In the genomic region with DNA sequence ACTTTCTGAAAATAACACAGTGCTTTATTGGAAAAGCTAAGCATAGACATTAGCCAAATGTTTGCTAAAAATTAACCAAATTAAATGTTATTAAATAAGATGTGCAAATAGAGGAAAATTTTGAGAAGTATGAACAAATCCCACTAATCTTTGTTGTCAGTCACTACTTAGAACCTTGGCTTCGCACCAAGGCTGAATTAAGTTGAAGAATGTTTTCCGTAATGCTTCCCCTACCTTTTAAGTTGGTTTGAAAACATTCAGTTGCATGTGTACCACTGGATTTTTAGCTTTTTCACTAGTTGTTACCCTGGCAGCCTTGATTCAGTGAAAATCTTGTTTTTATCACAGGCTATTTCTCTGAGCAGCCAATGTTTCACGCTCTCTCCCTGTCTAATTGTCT, we compare ENCODE assay signal across 2 cellular contexts.
TF ChIP-seq lines count a peak whose summit lies in the region.

No MANE protein-coding gene starts in this region.

TF ChIP-seq in IMR-90, 13 proteins besides CTCF, POLR2A, EP300 and RAD21 (continued from another document):
- TF ChIP-seq FOS (IDR thresholded peaks at IDR 0.05; ENCODE audit: low read depth, low read length) (no peak), MAZ (IDR thresholded peaks at IDR 0.05; ENCODE audit: borderline replicate concordance, low read depth, low read length) (no peak), NFE2L2 (IDR thresholded peaks at IDR 0.05; ENCODE audit: low read depth, low read length) (no peak), SMC3 (IDR thresholded peaks at IDR 0.05; ENCODE audit: low read depth, low read length) (no peak), CEBPB (IDR thresholded peaks at IDR 0.05; ENCODE audit: low read depth, low read length) (no peak), RFX5 (IDR thresholded peaks at IDR 0.05; ENCODE audit: low read depth, low read length) (no peak), RCOR1 (IDR thresholded peaks at IDR 0.05; ENCODE audit: insufficient replicate concordance, low read length) (no peak), MXI1 (IDR thresholded peaks at IDR 0.05; ENCODE audit: borderline replicate concordance, low read depth, low read length) (no peak), USF2 (IDR thresholded peaks at IDR 0.05; ENCODE audit: low read depth, low read length) (no peak), ELK1 (IDR thresholded peaks at IDR 0.05; ENCODE audit: borderline replicate concordance, low read depth, low read length) (no peak), MAFK (IDR thresholded peaks at IDR 0.05; ENCODE audit: low read depth, low read length) (no peak)

TF ChIP-seq in liver, 16 proteins besides CTCF, POLR2A, EP300 and RAD21:
- TF ChIP-seq ATF3 (IDR thresholded peaks at IDR 0.05), result no peak
- TF ChIP-seq TAF1 (conservative IDR thresholded peaks at IDR 0.05), result no peak
- TF ChIP-seq, protein P1, sequence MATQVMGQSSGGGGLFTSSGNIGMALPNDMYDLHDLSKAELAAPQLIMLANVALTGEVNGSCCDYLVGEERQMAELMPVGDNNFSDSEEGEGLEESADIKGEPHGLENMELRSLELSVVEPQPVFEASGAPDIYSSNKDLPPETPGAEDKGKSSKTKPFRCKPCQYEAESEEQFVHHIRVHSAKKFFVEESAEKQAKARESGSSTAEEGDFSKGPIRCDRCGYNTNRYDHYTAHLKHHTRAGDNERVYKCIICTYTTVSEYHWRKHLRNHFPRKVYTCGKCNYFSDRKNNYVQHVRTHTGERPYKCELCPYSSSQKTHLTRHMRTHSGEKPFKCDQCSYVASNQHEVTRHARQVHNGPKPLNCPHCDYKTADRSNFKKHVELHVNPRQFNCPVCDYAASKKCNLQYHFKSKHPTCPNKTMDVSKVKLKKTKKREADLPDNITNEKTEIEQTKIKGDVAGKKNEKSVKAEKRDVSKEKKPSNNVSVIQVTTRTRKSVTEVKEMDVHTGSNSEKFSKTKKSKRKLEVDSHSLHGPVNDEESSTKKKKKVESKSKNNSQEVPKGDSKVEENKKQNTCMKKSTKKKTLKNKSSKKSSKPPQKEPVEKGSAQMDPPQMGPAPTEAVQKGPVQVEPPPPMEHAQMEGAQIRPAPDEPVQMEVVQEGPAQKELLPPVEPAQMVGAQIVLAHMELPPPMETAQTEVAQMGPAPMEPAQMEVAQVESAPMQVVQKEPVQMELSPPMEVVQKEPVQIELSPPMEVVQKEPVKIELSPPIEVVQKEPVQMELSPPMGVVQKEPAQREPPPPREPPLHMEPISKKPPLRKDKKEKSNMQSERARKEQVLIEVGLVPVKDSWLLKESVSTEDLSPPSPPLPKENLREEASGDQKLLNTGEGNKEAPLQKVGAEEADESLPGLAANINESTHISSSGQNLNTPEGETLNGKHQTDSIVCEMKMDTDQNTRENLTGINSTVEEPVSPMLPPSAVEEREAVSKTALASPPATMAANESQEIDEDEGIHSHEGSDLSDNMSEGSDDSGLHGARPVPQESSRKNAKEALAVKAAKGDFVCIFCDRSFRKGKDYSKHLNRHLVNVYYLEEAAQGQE (IDR thresholded peaks at IDR 0.05), result no peak
- TF ChIP-seq FOXA2 (IDR thresholded peaks at IDR 0.05), result no peak
- TF ChIP-seq EGR1 (IDR thresholded peaks at IDR 0.05; ENCODE audit: low read depth in 2 of 2), result no peak
- peak in 1 of 2 donors; percentile 4 for TF ChIP-seq HNF4A (conservative IDR thresholded peaks at IDR 0.05)
- TF ChIP-seq FOXA1 (IDR thresholded peaks at IDR 0.05), result no peak
- TF ChIP-seq SP1 (IDR thresholded peaks at IDR 0.05), result no peak
- no peak for TF ChIP-seq RXRA (IDR thresholded peaks at IDR 0.05)
- TF ChIP-seq JUND (IDR thresholded peaks at IDR 0.05), result no peak
- TF ChIP-seq YY1 (IDR thresholded peaks at IDR 0.05), result peak; percentile 42
- TF ChIP-seq, protein P2, sequence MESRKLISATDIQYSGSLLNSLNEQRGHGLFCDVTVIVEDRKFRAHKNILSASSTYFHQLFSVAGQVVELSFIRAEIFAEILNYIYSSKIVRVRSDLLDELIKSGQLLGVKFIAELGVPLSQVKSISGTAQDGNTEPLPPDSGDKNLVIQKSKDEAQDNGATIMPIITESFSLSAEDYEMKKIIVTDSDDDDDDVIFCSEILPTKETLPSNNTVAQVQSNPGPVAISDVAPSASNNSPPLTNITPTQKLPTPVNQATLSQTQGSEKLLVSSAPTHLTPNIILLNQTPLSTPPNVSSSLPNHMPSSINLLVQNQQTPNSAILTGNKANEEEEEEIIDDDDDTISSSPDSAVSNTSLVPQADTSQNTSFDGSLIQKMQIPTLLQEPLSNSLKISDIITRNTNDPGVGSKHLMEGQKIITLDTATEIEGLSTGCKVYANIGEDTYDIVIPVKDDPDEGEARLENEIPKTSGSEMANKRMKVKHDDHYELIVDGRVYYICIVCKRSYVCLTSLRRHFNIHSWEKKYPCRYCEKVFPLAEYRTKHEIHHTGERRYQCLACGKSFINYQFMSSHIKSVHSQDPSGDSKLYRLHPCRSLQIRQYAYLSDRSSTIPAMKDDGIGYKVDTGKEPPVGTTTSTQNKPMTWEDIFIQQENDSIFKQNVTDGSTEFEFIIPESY (IDR thresholded peaks at IDR 0.05), result no peak
